ENCODE assay signal across 21 cellular contexts in the genomic region with DNA sequence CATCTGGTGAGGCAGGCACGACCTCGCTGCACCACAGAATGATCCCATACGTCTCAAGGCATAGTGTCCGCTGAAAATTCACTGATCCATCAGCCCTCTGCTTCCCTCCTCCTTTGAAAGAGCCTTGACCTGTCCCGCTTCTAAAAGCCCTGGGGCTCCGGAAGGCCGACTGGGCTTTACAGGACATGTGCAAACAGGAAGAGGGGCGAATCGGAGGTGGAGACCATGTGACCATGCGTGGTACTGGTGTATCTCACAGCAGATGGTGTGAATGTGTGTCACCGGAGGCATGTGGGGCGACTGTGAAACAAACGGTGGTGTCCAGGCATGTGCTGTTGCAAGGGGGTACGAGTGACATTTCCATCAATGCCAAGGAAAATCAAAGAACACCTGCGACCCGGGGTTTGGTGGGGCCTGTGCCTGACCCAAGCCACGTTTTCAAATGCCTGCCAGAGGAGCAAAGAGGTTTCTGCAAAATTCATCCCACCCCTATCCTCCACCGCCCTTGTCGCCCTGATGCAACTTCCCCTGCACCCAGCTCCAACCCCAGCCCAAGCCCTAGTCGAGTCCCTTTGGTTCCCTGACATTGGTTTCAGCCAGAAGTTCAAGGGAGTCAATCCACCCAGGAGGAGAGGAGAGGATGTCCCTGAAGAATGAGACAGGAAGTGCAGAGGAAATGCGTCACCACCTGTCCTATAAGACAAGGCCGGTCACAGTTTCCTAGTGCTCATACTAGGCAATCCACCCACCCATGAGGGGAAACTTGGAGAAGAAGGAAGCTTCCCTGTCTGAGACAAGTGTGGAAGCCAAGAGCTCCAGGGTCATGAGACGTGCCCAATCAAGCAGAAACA. TPM values are rescaled to one million over a fixed set of nuclear protein-coding genes. Genes with fewer than 3 reads are reported as not detected.
A peak's percentile ranks its signal among the peaks of the same experiment; 100 is the strongest.
DNase-seq lines count a peak whose midpoint lies in the region; ATAC-seq, FAIRE-seq and TF ChIP-seq lines count a peak whose summit lies in the region.
"Had no signal": no experiment of that assay in that cellular context is flagged by ENCODE, and none has a peak within 500 bp of the region (broad histone marks: within the 10 kb centered on the region; RNA-seq: fewer than 3 reads in every experiment).

No MANE protein-coding gene starts in this region.

- ATAC-seq in left lung (no peak), HG03025 (IDR thresholded peaks at IDR 0.05; ENCODE audit: low FRiP score, unreplicated experiment) (no peak), GM18519 (IDR thresholded peaks at IDR 0.05; ENCODE audit: low FRiP score, unreplicated experiment) (no peak)
- ATAC-seq: A549; CD8-positive, alpha-beta T cell; GM12878 had no signal

- H3F3A ChIP-seq in GM23248 (ENCODE audit: insufficient read depth): no peaks in the 10 kb centered on the region

- no peaks in the 10 kb centered on the region for H3K79me2 ChIP-seq in GM23248 (ENCODE audit: insufficient read depth)

- H3K4me2 ChIP-seq in BLaER1: peak overlapping the region; percentile 79
- no peak overlapping the region for H3K4me2 ChIP-seq in GM23248 (ENCODE audit: unreplicated experiment)
- H3K4me2 ChIP-seq: A549 had no signal

- H3K9me3 ChIP-seq in BLaER1 (peaks cover 16% of the 10 kb centered on the region), GM23248 (ENCODE audit: low read depth) (no peaks in the 10 kb centered on the region), left lung (peaks cover 0 to 14% of the 10 kb centered on the region in 2 donors)
- H3K9me3 ChIP-seq: HAP-1 had no signal

- peak overlapping the region; percentile 69 for H3K27ac ChIP-seq in BLaER1
- H3K27ac ChIP-seq in GM23248: no peak overlapping the region
- H3K27ac ChIP-seq in left lung: no peak overlapping the region
- H3K27ac ChIP-seq: A549, HL-60 had no signal

- H3K27me3 ChIP-seq in BLaER1 (no peaks in the 10 kb centered on the region), GM23248 (replicated peaks; ENCODE audit: insufficient read depth) (no peaks in the 10 kb centered on the region), left lung (no peaks in the 10 kb centered on the region)

- H4K20me1 ChIP-seq in BLaER1 (no peaks in the 10 kb centered on the region), GM23248 (ENCODE audit: insufficient read depth) (no peaks in the 10 kb centered on the region)

- DNase-seq in GM23248: peak; percentile 30
- peak; percentile 23 for DNase-seq in SKM-1 (lab: John Stamatoyannopoulos, UW; ENCODE audit: unreplicated experiment)
- DNase-seq in left lung: peak; percentile 12 to 50
- no peak for DNase-seq in activated gamma-delta T cell treated with Interleukin-2 at 50 U/mL for 16 hours
- no peak for DNase-seq in urothelium cell line (ENCODE audit: low spot score)
- DNase-seq: AML-193; Calu3; CD8-positive, alpha-beta T cell; DMS79 treated with DMSO at 0.1 percent for 48 hours; IMR-90; KBM-7 had no signal

- in situ Hi-C loops in GM23248 (cut with MboI): no loop called here

- 66 to 68% methylated on average over 23 of the region's 23 CpGs for WGBS in GM23248 (ENCODE audit: low coverage in 1 of 2, low lambda C conversion rate in 2 of 2, missing lambda C conversion rate in 2 of 2), 2 experiments

- no peak for TF ChIP-seq CTCF in left lung (IDR thresholded peaks at IDR 0.05)

- H3K36me3 ChIP-seq in BLaER1 (no peaks in the 10 kb centered on the region), GM23248 (ENCODE audit: low read depth) (no peaks in the 10 kb centered on the region), left lung (no peaks in the 10 kb centered on the region)
- H3K36me3 ChIP-seq: HAP-1 had no signal

- intact Hi-C loops in left lung (cut with DNase I): loop anchor here in 1 of 2 donors (10.0 kb wide), 1 partner anchor 282 kb away; no protein-coding TSS in a partner anchor

- no peak overlapping the region for H3K9ac ChIP-seq in BLaER1
- no peak overlapping the region for H3K9ac ChIP-seq in GM23248

- no peak overlapping the region for H2AFZ ChIP-seq in GM23248

- FAIRE-seq in urothelium cell line (lab: Jason Lieb, UNC): no peak
- FAIRE-seq: A549, GM12878, GM19239, HTR-8/SVneo had no signal

- H3K4me3 ChIP-seq in BLaER1 (no peak overlapping the region), GM23248 (no peak overlapping the region), left lung (no peak overlapping the region)
- H3K4me3 ChIP-seq: A549, GM12878, HAP-1 had no signal

- no peaks in the 10 kb centered on the region for H3K9me2 ChIP-seq in GM23248 (ENCODE audit: insufficient read depth)

- H3K4me1 ChIP-seq in BLaER1 (peaks cover 41% of the 10 kb centered on the region), GM23248 (ENCODE audit: insufficient read depth) (no peaks in the 10 kb centered on the region), left lung (no peaks in the 10 kb centered on the region)
- H3K4me1 ChIP-seq: A549, HAP-1 had no signal

RNA-seq across cellular contexts. Expression of gene KCNJ18, which starts 5.9 kb away (rescaled TPM):
- total RNA-seq in GM23248 (2014; rRNA removed; shearing (Covaris generic)): not detected in 2 replicates
- polyA plus RNA-seq in GM23248 (2016; fragmentation: Nextera tagmentation; extraction: Ambion mirVana): not detected in 2 replicates
- not detected for total RNA-seq in left lung
- total RNA-seq: Calu3; CD8-positive, alpha-beta T cell; GM12878; IMR-90 had no signal
- polyA plus RNA-seq: A549, BJ, GM12878, IMR-90 had no signal

Comparison
In these comparisons a context has a peak if more than half of its experiments do, and no peak if none do; other contexts are left out.
1. DNase-seq: peak in GM23248 (single experiment), SKM-1 (single experiment) and left lung (2 of 2); none in activated gamma-delta T cell treated with Interleukin-2 at 50 U/mL for 16 hours (single experiment) and urothelium cell line (single experiment).